In genomic region chr21:38849776-38850175, GRCh38 we compare ENCODE assay signal across 19 cellular contexts. TPM values are rescaled to one million over a fixed set of nuclear protein-coding genes. Genes with fewer than 3 reads are reported as not detected.
A peak's percentile ranks its signal among the peaks of the same experiment; 100 is the strongest.
DNase-seq lines count a peak whose midpoint lies in the region; ATAC-seq, FAIRE-seq and TF ChIP-seq lines count a peak whose summit lies in the region.
"Had no signal": no experiment of that assay in that cellular context is flagged by ENCODE, and none has a peak within 500 bp of the region (broad histone marks: within the 10 kb centered on the region; RNA-seq: fewer than 3 reads in every experiment).

No MANE protein-coding gene starts in this region.

- POLR2A ChIA-PET in endothelial cell of umbilical vein (lab: Charles Lee): no interaction called here

- H3F3A ChIP-seq in smooth muscle cell (ENCODE audit: low read depth): peaks cover 15% of the 10 kb centered on the region

- peaks cover 33% of the 10 kb centered on the region for H3K4me1 ChIP-seq in left ventricle myocardium inferior
- H3K4me1 ChIP-seq in endothelial cell of umbilical vein (ENCODE audit: control insufficient read depth, extremely low read depth, insufficient read depth, low read length): peaks cover 41% of the 10 kb centered on the region
- peaks cover 0 to 7% (median 6%) of the 10 kb centered on the region in 4 donors for H3K4me1 ChIP-seq in liver (ENCODE audit: control insufficient read depth in 4 of 4, insufficient read depth in 4 of 4, low read length in 3 of 4)
- H3K4me1 ChIP-seq in smooth muscle cell (ENCODE audit: low read depth): peaks cover 4% of the 10 kb centered on the region
- no peaks in the 10 kb centered on the region for H3K4me1 ChIP-seq in body of pancreas

- no TSS peak for BruUV-seq in endothelial cell of umbilical vein (replicated peaks; lab: Mats Ljungman, UMichigan)

- CTCF ChIA-PET in endothelial cell of umbilical vein (lab: Charles Lee): no interaction called here

- H3K4me2 ChIP-seq in endothelial cell of umbilical vein (ENCODE audit: insufficient read depth, low read length): peak overlapping the region; percentile 10
- no peak overlapping the region for H3K4me2 ChIP-seq in smooth muscle cell

- peak overlapping the region; percentile 70 for H3K27ac ChIP-seq in left ventricle myocardium inferior (replicated peaks)
- no peak overlapping the region for H3K27ac ChIP-seq in endothelial cell of umbilical vein (ENCODE audit: insufficient read depth, low read depth, low read length)
- H3K27ac ChIP-seq in liver (ENCODE audit: low read depth in 1 of 2, low read length in 2 of 2): no peak overlapping the region
- peak overlapping the region; percentile 61 for H3K27ac ChIP-seq in smooth muscle cell (ENCODE audit: low read depth)
- H3K27ac ChIP-seq in body of pancreas: no peak overlapping the region

- intact Hi-C loops in left ventricle myocardium inferior (cut with micrococcal nuclease) (loop anchor here (10.0 kb wide), 1 partner anchor 55 kb away; no protein-coding TSS in a partner anchor), Right ventricle myocardium inferior (cut with DNase I) (loop anchor here (5.0 kb wide), 1 partner anchor 58 kb away; no protein-coding TSS in a partner anchor), endothelial cell of umbilical vein (cut with micrococcal nuclease) (no loop called here), body of pancreas (cut with DNase I) (no loop called here)

- H3K4me3 ChIP-seq in left ventricle myocardium inferior (no peak overlapping the region), endothelial cell of umbilical vein (replicated peaks in 1 of 3; ENCODE audit: insufficient read depth in 1 of 3, low read depth in 1 of 3, low read length in 3 of 3) (no peak overlapping the region), liver (ENCODE audit: low read depth in 1 of 3, low read length in 3 of 3) (no peak overlapping the region), smooth muscle cell (no peak overlapping the region), body of pancreas (no peak overlapping the region), H7 (ENCODE audit: insufficient read depth, low read depth, low read length) (no peak overlapping the region)

- no peak overlapping the region for H3K9ac ChIP-seq in endothelial cell of umbilical vein (replicated peaks; ENCODE audit: extremely low read depth, insufficient read depth, low read length)
- H3K9ac ChIP-seq in liver (ENCODE audit: low read depth in 1 of 2, low read length in 2 of 2): no peak overlapping the region
- H3K9ac ChIP-seq in smooth muscle cell (ENCODE audit: low read depth): no peak overlapping the region

- H3K27me3 ChIP-seq in left ventricle myocardium inferior (ENCODE audit: low read depth) (no peaks in the 10 kb centered on the region), endothelial cell of umbilical vein (ENCODE audit: control insufficient read depth in 2 of 2, insufficient read depth in 2 of 2, low read length in 2 of 2) (no peaks in the 10 kb centered on the region), liver (ENCODE audit: control insufficient read depth in 4 of 4, insufficient read depth in 4 of 4, low read length in 3 of 4) (no peaks in the 10 kb centered on the region), smooth muscle cell (ENCODE audit: low read depth) (no peaks in the 10 kb centered on the region), body of pancreas (no peaks in the 10 kb centered on the region), H7 (ENCODE audit: control insufficient read depth, insufficient read depth, low read length) (no peaks in the 10 kb centered on the region)

- dilution Hi-C loops in endothelial cell of umbilical vein (cut with MboI; ENCODE audit: extremely low pct_ligation_motif_present, low sequenced_read_pairs): no loop called here

- H4K20me1 ChIP-seq in endothelial cell of umbilical vein (replicated peaks; ENCODE audit: control insufficient read depth, extremely low read depth, insufficient read depth, low read length): no peaks in the 10 kb centered on the region
- no peaks in the 10 kb centered on the region for H4K20me1 ChIP-seq in smooth muscle cell (ENCODE audit: low read depth)

- no peaks in the 10 kb centered on the region for H3K36me3 ChIP-seq in left ventricle myocardium inferior
- no peaks in the 10 kb centered on the region for H3K36me3 ChIP-seq in endothelial cell of umbilical vein (ENCODE audit: control insufficient read depth in 2 of 2, extremely low read depth in 1 of 2, insufficient read depth in 2 of 2, low read length in 2 of 2)
- H3K36me3 ChIP-seq in liver (ENCODE audit: control insufficient read depth in 4 of 4, insufficient read depth in 3 of 4, low read depth in 1 of 4, low read length in 3 of 4): no peaks in the 10 kb centered on the region
- no peaks in the 10 kb centered on the region for H3K36me3 ChIP-seq in smooth muscle cell (ENCODE audit: low read depth)
- no peaks in the 10 kb centered on the region for H3K36me3 ChIP-seq in body of pancreas (replicated peaks in 1 of 2; ENCODE audit: insufficient read depth in 1 of 2, low read depth in 2 of 2)
- H3K36me3 ChIP-seq in H7 (replicated peaks; ENCODE audit: control insufficient read depth, insufficient read depth, low read length): no peaks in the 10 kb centered on the region

- ATAC-seq in Right ventricle myocardium inferior: no peak
- no peak for ATAC-seq in body of pancreas

- H3K9me3 ChIP-seq in left ventricle myocardium inferior (replicated peaks) (no peaks in the 10 kb centered on the region), endothelial cell of umbilical vein (replicated peaks; ENCODE audit: control insufficient read depth, insufficient read depth, low read length) (no peaks in the 10 kb centered on the region), liver (ENCODE audit: control insufficient read depth in 4 of 4, low read length in 3 of 4) (no peaks in the 10 kb centered on the region), smooth muscle cell (replicated peaks; ENCODE audit: low read depth) (no peaks in the 10 kb centered on the region), body of pancreas (no peaks in the 10 kb centered on the region)

- peak in 1 of 2 donors; percentile 5 for TF ChIP-seq RAD21 in liver (IDR thresholded peaks at IDR 0.05)

- TF ChIP-seq CTCF in left ventricle myocardium inferior (IDR thresholded peaks at IDR 0.05; ENCODE audit: borderline replicate concordance): no peak
- no peak for TF ChIP-seq CTCF in endothelial cell of umbilical vein (IDR thresholded peaks at IDR 0.05; ENCODE audit: extremely low read depth in 1 of 2, insufficient read depth in 1 of 2, low read depth in 1 of 2, low read length in 2 of 2)
- TF ChIP-seq CTCF in liver (IDR thresholded peaks at IDR 0.05; ENCODE audit: low read depth, low read length, missing input control): no peak
- TF ChIP-seq CTCF in smooth muscle cell (IDR thresholded peaks at IDR 0.05; ENCODE audit: borderline replicate concordance, insufficient read depth, poor library complexity, severe bottlenecking): no peak
- no peak for TF ChIP-seq CTCF in body of pancreas (IDR thresholded peaks at IDR 0.05)

- DNase-seq in left ventricle myocardium inferior (no peak), Right ventricle myocardium inferior (ENCODE audit: missing footprints) (no peak), endothelial cell of umbilical vein (ENCODE audit: low read depth, low spot score) (peak; percentile 32), smooth muscle cell (lab: John Stamatoyannopoulos, UW; ENCODE audit: unreplicated experiment) (no peak), GM19239 (ENCODE audit: insufficient read length, low spot score) (no peak), body of pancreas (no peak), H7 (no peak)
- DNase-seq: 8988T, DMS79, H9, KBM-7, MV-4-11, NCI-H1417 treated with DMSO at 0.1 percent for 48 hours, NCI-H187 treated with DMSO at 0.1 percent for 48 hours, NCI-H2227 treated with DMSO at 0.1 percent for 48 hours, NCI-H510A treated with DMSO at 0.1 percent for 48 hours, NCI-H774, SHP77 treated with DMSO at 0.1 percent for 48 hours had no signal

- TF ChIP-seq POLR2A in endothelial cell of umbilical vein (IDR thresholded peaks at IDR 0.05; ENCODE audit: low read depth, low read length) (no peak), body of pancreas (IDR thresholded peaks at IDR 0.05) (no peak)

- WGBS in liver: 71% methylated on average over 6 of the region's 6 CpGs
- WGBS in smooth muscle cell (ENCODE audit: low lambda C conversion rate): 43% methylated on average over 6 of the region's 6 CpGs
- WGBS in body of pancreas, 2 donors: 46 to 50% methylated on average over 6 of the region's 6 CpGs

- FAIRE-seq in endothelial cell of umbilical vein (lab: Jason Lieb, UNC): peak; percentile 70
- FAIRE-seq in GM19239 (lab: Jason Lieb, UNC): no peak

- no peak overlapping the region for H2AFZ ChIP-seq in endothelial cell of umbilical vein (ENCODE audit: low read depth, low read length)
- peak overlapping the region; percentile 74 for H2AFZ ChIP-seq in smooth muscle cell (ENCODE audit: low read depth)

- H3K79me2 ChIP-seq in endothelial cell of umbilical vein (ENCODE audit: control insufficient read depth, insufficient read depth, low read length) (no peaks in the 10 kb centered on the region), smooth muscle cell (ENCODE audit: low read depth) (no peaks in the 10 kb centered on the region)

- no peaks in the 10 kb centered on the region for H3K9me1 ChIP-seq in endothelial cell of umbilical vein (replicated peaks; ENCODE audit: control insufficient read depth, extremely low read depth, insufficient read depth, low read length)

TF ChIP-seq in endothelial cell of umbilical vein, 7 proteins besides CTCF, POLR2A, EP300 and RAD21 (continues in another document):
- peak; percentile 18 for TF ChIP-seq GATA2 (IDR thresholded peaks at IDR 0.05; ENCODE audit: insufficient read depth, insufficient read length, low read depth, low read length)
- peak; percentile 26 for TF ChIP-seq POLR2AphosphoS5 (IDR thresholded peaks at IDR 0.05; ENCODE audit: insufficient read depth, low read depth, low read length)

TF ChIP-seq in liver, 16 proteins besides CTCF, POLR2A, EP300 and RAD21 (continues in another document):
- TF ChIP-seq SP1 (IDR thresholded peaks at IDR 0.05) (peak; percentile 20), HNF4G (IDR thresholded peaks at IDR 0.05) (no peak), GABPA (IDR thresholded peaks at IDR 0.05 in 1 of 2, conservative IDR thresholded peaks at IDR 0.05 in 1 of 2) (no peak)

RNA-seq across cellular contexts. Expression of gene ETS2, which starts 44.0 kb away (rescaled TPM):
- total RNA-seq in left ventricle myocardium inferior (40.9 TPM), Right ventricle myocardium inferior (51.5 TPM), endothelial cell of umbilical vein (42.1 and 54.5 TPM in 2 replicates), liver (10 to 100 TPM; 20.2 to 90.7 TPM), smooth muscle cell (77.0 and 77.7 TPM in 2 replicates), body of pancreas (10 to 100 TPM; 17.9 to 25.7 TPM)
- polyA plus RNA-seq in endothelial cell of umbilical vein (14.3 and 16.3 TPM in 2 replicates), liver (10 to 100 TPM; 40.8 to 42.8 TPM), smooth muscle cell (63.8 and 65.9 TPM in 2 replicates)
- 19.5 and 21.1 TPM in 2 replicates for polyA plus RNA-seq in endothelial cell of umbilical vein (2011; cell fraction: cytosol; rRNA removed)
- 38.9 and 39.4 TPM in 2 replicates for polyA plus RNA-seq in endothelial cell of umbilical vein (2011; cell fraction: nucleus; rRNA removed)
- 21.6 and 28.1 TPM in 2 replicates for polyA plus RNA-seq in endothelial cell of umbilical vein (2012)
- 22.2 and 22.3 TPM in 2 replicates for polyA minus RNA-seq in endothelial cell of umbilical vein
- polyA minus RNA-seq in endothelial cell of umbilical vein (2011; cell fraction: cytosol; rRNA and poly(A)+ RNA removed): 22.4 TPM
- 17.9 and 19.1 TPM in 2 replicates for polyA minus RNA-seq in endothelial cell of umbilical vein (2011; cell fraction: nucleus; rRNA and poly(A)+ RNA removed)
- total RNA-seq in H7 (2014; rRNA removed; shearing (Covaris generic)): 47.9 and 52.2 TPM in 2 replicates

Comparison
In these comparisons a context has a peak if more than half of its experiments do, and no peak if none do; other contexts are left out.
1. H3K27ac ChIP-seq: peak in left ventricle myocardium inferior (single experiment) and smooth muscle cell (single experiment); none in endothelial cell of umbilical vein (single experiment), liver (0 of 2) and body of pancreas (0 of 4).
2. intact Hi-C loops: an anchor here in left ventricle myocardium inferior (10.0 kb wide) and Right ventricle myocardium inferior (5.0 kb wide); none called in endothelial cell of umbilical vein and body of pancreas.